Comparison of ENCODE assay signal across 16 cellular contexts in genomic region chr15:41851167-41851523, GRCh38. TPM values are rescaled to one million over a fixed set of nuclear protein-coding genes. Genes with fewer than 3 reads are reported as not detected.
DNase-seq lines count a peak whose midpoint lies in the region; ATAC-seq, FAIRE-seq and TF ChIP-seq lines count a peak whose summit lies in the region.
"Had no signal": no experiment of that assay in that cellular context is flagged by ENCODE, and none has a peak within 500 bp of the region (broad histone marks: within the 10 kb centered on the region; RNA-seq: fewer than 3 reads in every experiment).

No MANE protein-coding gene starts in this region.

- intact Hi-C loops in HepG2 (cut with micrococcal nuclease; ENCODE audit: unreplicated experiment), result no loop called here

- TF ChIP-seq RAD21 in HepG2 (CRISPR knock-in tag; IDR thresholded peaks at IDR 0.05), result no peak

- no peak for TF ChIP-seq EP300 in HepG2 (IDR thresholded peaks at IDR 0.05; ENCODE audit: low read depth in 2 of 2, low read length in 2 of 2)
- TF ChIP-seq EP300 in HepG2 (CRISPR knock-in tag; IDR thresholded peaks at IDR 0.05; ENCODE audit: borderline replicate concordance), result no peak

- TF ChIP-seq CTCF in HepG2 (CRISPR knock-in tag; IDR thresholded peaks at IDR 0.05), result no peak

- POLR2A ChIA-PET in HepG2 (lab: Yijun Ruan, JAX), result interaction anchor here (1.5 kb wide), 1 partner anchor 14 kb away, joined by 3 read pairs; no protein-coding TSS in a partner anchor

- DNase-seq in SJCRH30 (peak; percentile 29 to 34), HepG2 (ENCODE audit: low spot score) (no peak), mesenteric fat pad (ENCODE audit: low spot score) (no peak), NCI-H1930 (lab: John Stamatoyannopoulos, UW) (no peak)
- DNase-seq: BE2C; CD8-positive, alpha-beta memory T cell; HCEC 1CT; NCI-H1105 treated with DMSO at 0.1 percent for 48 hours; NCI-H1694 treated with DMSO at 0.1 percent for 48 hours; NCI-H510A treated with DMSO at 0.1 percent for 48 hours; NCI-H82 had no signal

- ATAC-seq in HepG2 (peak; percentile 20), GM19324 (IDR thresholded peaks at IDR 0.05; ENCODE audit: low FRiP score, unreplicated experiment) (no peak)

- H3K9ac ChIP-seq in BLaER1 (no peak overlapping the region), HepG2 (ENCODE audit: insufficient read depth, low read depth, low read length) (no peak overlapping the region)
- 0 out of 22 replicates have a peak overlapping the region, but pooled peaks of 2 of the 11 experiments have one; percentile 4 to 18 for H3K9ac ChIP-seq in BLaER1 treated with 17β-estradiol and CSF1 and Interleukin-3, amounts not matched to agents 10 nM and 100 nM

- peak overlapping the region; percentile 63 for H3K4me2 ChIP-seq in BLaER1
- peak overlapping the region; percentile 14 to 81 (median 67); a peak in 18 of 22 replicates for H3K4me2 ChIP-seq in BLaER1 treated with 17β-estradiol and CSF1 and Interleukin-3, amounts not matched to agents 10 nM and 100 nM
- no peak overlapping the region for H3K4me2 ChIP-seq in HepG2 (ENCODE audit: low read depth, low read length)

- TF ChIP-seq POLR2A in HepG2 (IDR thresholded peaks at IDR 0.05; ENCODE audit: insufficient read depth in 1 of 2, low read depth in 2 of 2, low read length in 2 of 2), result no peak

- H3K27ac ChIP-seq in BLaER1 (no peak overlapping the region), SJCRH30 (no peak overlapping the region), HepG2 (ENCODE audit: extremely low read length, insufficient read depth, low read length) (no peak overlapping the region)
- H3K27ac ChIP-seq in BLaER1 treated with 17β-estradiol and CSF1 and Interleukin-3, amounts not matched to agents 10 nM and 100 nM, result no peak overlapping the region

- FAIRE-seq in HepG2 (lab: Jason Lieb, UNC), result no peak
- FAIRE-seq: D721Med had no signal

- H3K79me2 ChIP-seq in HepG2 (ENCODE audit: insufficient read depth, low read length), result no peaks in the 10 kb centered on the region

- BruUV-seq in HepG2 (replicated peaks; lab: Mats Ljungman, UMichigan), result no TSS peak

- peaks cover 8% of the 10 kb centered on the region for H3K27me3 ChIP-seq in BLaER1
- H3K27me3 ChIP-seq in BLaER1 treated with 17β-estradiol and CSF1 and Interleukin-3, amounts not matched to agents 10 nM and 100 nM, result peaks cover 3 to 10% (median 7%) of the 10 kb centered on the region in 11 experiments; a peak in 13 of 22 replicates
- no peaks in the 10 kb centered on the region for H3K27me3 ChIP-seq in SJCRH30
- peaks cover 5 to 14% of the 10 kb centered on the region in 2 experiments; a peak in 4 of 5 replicates for H3K27me3 ChIP-seq in HepG2 (ENCODE audit: control insufficient read depth in 1 of 2, insufficient read depth in 2 of 2, low read length in 2 of 2)
- H3K27me3 ChIP-seq: BE2C had no signal

- 17% methylated on average over 5 of the region's 11 CpGs for WGBS in HepG2 (ENCODE audit: low lambda C conversion rate)

- CTCF ChIA-PET in HepG2 (lab: Yijun Ruan, JAX; ENCODE audit: low intra/inter-chr PET ratio, low total read pairs), result no interaction called here

- no peak overlapping the region for H2AFZ ChIP-seq in HepG2 (ENCODE audit: low read length)

- in situ Hi-C loops in HepG2 (cut with HindIII; ENCODE audit: extremely low pct_ligation_motif_present, low pct_unique_long_range_greater_than_20kb), result no loop called here

- H3K9me3 ChIP-seq in BLaER1, result no peaks in the 10 kb centered on the region
- no peaks in the 10 kb centered on the region for H3K9me3 ChIP-seq in BLaER1 treated with 17β-estradiol and CSF1 and Interleukin-3, amounts not matched to agents 10 nM and 100 nM (replicated peaks in 1 of 11)
- H3K9me3 ChIP-seq in SJCRH30 (replicated peaks), result no peaks in the 10 kb centered on the region
- no peaks in the 10 kb centered on the region for H3K9me3 ChIP-seq in HepG2 (ENCODE audit: low read length)
- H3K9me3 ChIP-seq: BE2C had no signal

- H4K20me1 ChIP-seq in BLaER1 (peaks cover 6% of the 10 kb centered on the region; the same call in 1 of the 2 replicates), HepG2 (ENCODE audit: insufficient read depth, low read length) (no peaks in the 10 kb centered on the region; the same call in 1 of the 2 replicates)
- H4K20me1 ChIP-seq in BLaER1 treated with 17β-estradiol and CSF1 and Interleukin-3, amounts not matched to agents 10 nM and 100 nM, result peaks cover 0 to 85% (median 0%) of the 10 kb centered on the region in 11 experiments; a peak in 4 of 22 replicates

- H3K4me3 ChIP-seq in BLaER1 (no peak overlapping the region), SJCRH30 (no peak overlapping the region), HepG2 (replicated peaks in 1 of 3; ENCODE audit: insufficient read depth in 1 of 3, low read depth in 2 of 3, low read length in 3 of 3) (no peak overlapping the region)
- H3K4me3 ChIP-seq in BLaER1 treated with 17β-estradiol and CSF1 and Interleukin-3, amounts not matched to agents 10 nM and 100 nM, result no peak overlapping the region

- H3K36me3 ChIP-seq in BLaER1 (peaks cover 32% of the 10 kb centered on the region), SJCRH30 (peaks cover 2% of the 10 kb centered on the region; the same call in 1 of the 2 replicates), HepG2 (replicated peaks in 1 of 2; ENCODE audit: control insufficient read depth in 1 of 2, insufficient read depth in 2 of 2, low read length in 2 of 2) (peaks cover 3% of the 10 kb centered on the region in 2 experiments; a peak in 1 of 5 replicates)
- peaks cover 13 to 32% (median 26%) of the 10 kb centered on the region in 11 experiments; a peak in 21 of 22 replicates for H3K36me3 ChIP-seq in BLaER1 treated with 17β-estradiol and CSF1 and Interleukin-3, amounts not matched to agents 10 nM and 100 nM
- H3K36me3 ChIP-seq: BE2C had no signal

- peaks cover 30% of the 10 kb centered on the region for H3K4me1 ChIP-seq in BLaER1
- peaks cover 0 to 32% (median 28%) of the 10 kb centered on the region in 10 experiments; a peak in 18 of 20 replicates for H3K4me1 ChIP-seq in BLaER1 treated with 17β-estradiol and CSF1 and Interleukin-3, amounts not matched to agents 10 nM and 100 nM
- H3K4me1 ChIP-seq in SJCRH30, result peaks cover 3% of the 10 kb centered on the region; the same call in 1 of the 2 replicates
- H3K4me1 ChIP-seq in HepG2 (ENCODE audit: insufficient read depth, low read length), result no peaks in the 10 kb centered on the region
- H3K4me1 ChIP-seq: BE2C had no signal

RNA-seq across cellular contexts. Expression of gene PLA2G4B, which starts 12.5 kb away (rescaled TPM):
- total RNA-seq in SJCRH30 (2014; rRNA removed; shearing (Covaris generic)), result 3.0 and 7.2 TPM in 2 replicates
- total RNA-seq in HepG2 (2016; rRNA removed; fragmentation: Illumina TruSeq; extraction: Trizol), result 0.55 and 5.1 TPM in 2 replicates
- 1.1 and 1.6 TPM in 2 replicates for total RNA-seq in HepG2 (2016; cell fraction: cytosol; rRNA removed; fragmentation: Illumina TruSeq; extraction: Trizol; ENCODE audit: low read depth)
- total RNA-seq in HepG2 (2016; cell fraction: insoluble cytoplasmic fraction; rRNA removed; fragmentation: Illumina TruSeq; extraction: Trizol), result 0.88 and 2.9 TPM in 2 replicates
- total RNA-seq in HepG2 (2016; cell fraction: membrane; rRNA removed; fragmentation: Illumina TruSeq; extraction: Trizol), result 0.55 and 1.1 TPM in 2 replicates
- total RNA-seq in HepG2 (2016; cell fraction: nucleus; rRNA removed; fragmentation: Illumina TruSeq; extraction: Trizol), result 4.1 and 4.8 TPM in 2 replicates
- 8.0 and 10.2 TPM in 2 replicates for polyA plus RNA-seq in HepG2 (2011; rRNA removed)
- polyA plus RNA-seq in HepG2 (2011; cell fraction: cytosol; rRNA removed), result 1.2 and 1.9 TPM in 2 replicates
- polyA plus RNA-seq in HepG2 (2011; cell fraction: nucleus; rRNA removed), result 51.3 and 67.9 TPM in 2 replicates
- polyA plus RNA-seq in HepG2 (2012), result 2.9 and 3.7 TPM in 2 replicates
- polyA plus RNA-seq in HepG2 (2016; cell fraction: cytosol; fragmentation: Illumina TruSeq; extraction: Trizol; ENCODE audit: low read depth), result 0.61 and 1.4 TPM in 2 replicates
- polyA plus RNA-seq in HepG2 (2016; cell fraction: insoluble cytoplasmic fraction; fragmentation: Illumina TruSeq; extraction: Trizol; ENCODE audit: low read depth), result 0.63 and 1.2 TPM in 2 replicates
- polyA plus RNA-seq in HepG2 (2016; cell fraction: membrane; fragmentation: Illumina TruSeq; extraction: Trizol; ENCODE audit: low read depth), result 1.0 and 1.5 TPM in 2 replicates
- 15.6 and 20.4 TPM in 2 replicates for polyA plus RNA-seq in HepG2 (2016; cell fraction: nucleus; fragmentation: Illumina TruSeq; extraction: Trizol; ENCODE audit: insufficient read depth, low read depth)
- polyA minus RNA-seq in HepG2 (2011; rRNA and poly(A)+ RNA removed; ENCODE audit: low replicate concordance), result 1.1 and 2.7 TPM in 2 replicates
- polyA minus RNA-seq in HepG2 (2011; cell fraction: cytosol; rRNA and poly(A)+ RNA removed), result 2.2 TPM in 1 of 2 replicates, not detected in the other
- 4.4 and 4.6 TPM in 2 replicates for polyA minus RNA-seq in HepG2 (2011; cell fraction: nucleus; rRNA and poly(A)+ RNA removed)
- total RNA-seq in mesenteric fat pad, result 4.3 TPM

RNA-seq across cellular contexts. Expression of gene JMJD7, which starts 23.3 kb away (rescaled TPM):
- 7.0 and 7.5 TPM in 2 replicates for total RNA-seq in SJCRH30 (2014; rRNA removed; shearing (Covaris generic))
- total RNA-seq in HepG2 (2016; rRNA removed; fragmentation: Illumina TruSeq; extraction: Trizol) (5.4 and 7.1 TPM in 2 replicates), mesenteric fat pad (7.7 TPM)
- total RNA-seq in HepG2 (2016; cell fraction: cytosol; rRNA removed; fragmentation: Illumina TruSeq; extraction: Trizol; ENCODE audit: low read depth), result 0.40 and 0.53 TPM in 2 replicates
- total RNA-seq in HepG2 (2016; cell fraction: insoluble cytoplasmic fraction; rRNA removed; fragmentation: Illumina TruSeq; extraction: Trizol), result 6.2 and 6.5 TPM in 2 replicates
- total RNA-seq in HepG2 (2016; cell fraction: membrane; rRNA removed; fragmentation: Illumina TruSeq; extraction: Trizol), result 2.0 and 2.1 TPM in 2 replicates
- total RNA-seq in HepG2 (2016; cell fraction: nucleus; rRNA removed; fragmentation: Illumina TruSeq; extraction: Trizol), result 7.6 and 8.2 TPM in 2 replicates
- 6.4 and 7.2 TPM in 2 replicates for polyA plus RNA-seq in HepG2 (2011; rRNA removed)
- 4.5 and 4.9 TPM in 2 replicates for polyA plus RNA-seq in HepG2 (2011; cell fraction: cytosol; rRNA removed)
- polyA plus RNA-seq in HepG2 (2011; cell fraction: nucleus; rRNA removed), result 22.2 and 32.3 TPM in 2 replicates
- 3.7 and 5.4 TPM in 2 replicates for polyA plus RNA-seq in HepG2 (2012)
- 2.3 TPM in 2 replicates for polyA plus RNA-seq in HepG2 (2016; cell fraction: cytosol; fragmentation: Illumina TruSeq; extraction: Trizol; ENCODE audit: low read depth)
- polyA plus RNA-seq in HepG2 (2016; cell fraction: insoluble cytoplasmic fraction; fragmentation: Illumina TruSeq; extraction: Trizol; ENCODE audit: low read depth), result 5.3 and 6.2 TPM in 2 replicates
- polyA plus RNA-seq in HepG2 (2016; cell fraction: membrane; fragmentation: Illumina TruSeq; extraction: Trizol; ENCODE audit: low read depth), result 2.5 and 2.6 TPM in 2 replicates
- 17.3 and 19.5 TPM in 2 replicates for polyA plus RNA-seq in HepG2 (2016; cell fraction: nucleus; fragmentation: Illumina TruSeq; extraction: Trizol; ENCODE audit: insufficient read depth, low read depth)
- 7.1 and 9.6 TPM in 2 replicates for polyA minus RNA-seq in HepG2 (2011; rRNA and poly(A)+ RNA removed; ENCODE audit: low replicate concordance)
- polyA minus RNA-seq in HepG2 (2011; cell fraction: cytosol; rRNA and poly(A)+ RNA removed), result 1.2 and 4.6 TPM in 2 replicates
- polyA minus RNA-seq in HepG2 (2011; cell fraction: nucleus; rRNA and poly(A)+ RNA removed), result 3.2 and 8.8 TPM in 2 replicates

RNA-seq across cellular contexts. Expression of gene SPTBN5, which starts 42.7 kb away (rescaled TPM):
- total RNA-seq in SJCRH30 (2014; rRNA removed; shearing (Covaris generic)), result 0.38 and 0.55 TPM in 2 replicates
- total RNA-seq in HepG2 (2016; rRNA removed; fragmentation: Illumina TruSeq; extraction: Trizol) (0.01 and 0.07 TPM in 2 replicates), mesenteric fat pad (1.6 TPM)
- total RNA-seq in HepG2 (2016; cell fraction: cytosol; rRNA removed; fragmentation: Illumina TruSeq; extraction: Trizol; ENCODE audit: low read depth), result not detected in 2 replicates
- total RNA-seq in HepG2 (2016; cell fraction: insoluble cytoplasmic fraction; rRNA removed; fragmentation: Illumina TruSeq; extraction: Trizol), result 0.04 TPM in 2 replicates
- 0.06 TPM in 1 of 2 replicates, not detected in the other for total RNA-seq in HepG2 (2016; cell fraction: membrane; rRNA removed; fragmentation: Illumina TruSeq; extraction: Trizol)
- total RNA-seq in HepG2 (2016; cell fraction: nucleus; rRNA removed; fragmentation: Illumina TruSeq; extraction: Trizol), result 0.06 and 0.09 TPM in 2 replicates
- 0.01 and 0.03 TPM in 2 replicates for polyA plus RNA-seq in HepG2 (2011; rRNA removed)
- polyA plus RNA-seq in HepG2 (2011; cell fraction: cytosol; rRNA removed), result 0.01 and 0.03 TPM in 2 replicates
- polyA plus RNA-seq in HepG2 (2011; cell fraction: nucleus; rRNA removed), result 0.21 and 0.23 TPM in 2 replicates
- 0.16 TPM in 1 of 2 replicates, not detected in the other for polyA plus RNA-seq in HepG2 (2012)
- polyA plus RNA-seq in HepG2 (2016; cell fraction: cytosol; fragmentation: Illumina TruSeq; extraction: Trizol; ENCODE audit: low read depth), result 0.01 TPM in 1 of 2 replicates, not detected in the other
- polyA plus RNA-seq in HepG2 (2016; cell fraction: insoluble cytoplasmic fraction; fragmentation: Illumina TruSeq; extraction: Trizol; ENCODE audit: low read depth), result 0.11 TPM in 1 of 2 replicates, not detected in the other
- polyA plus RNA-seq in HepG2 (2016; cell fraction: membrane; fragmentation: Illumina TruSeq; extraction: Trizol; ENCODE audit: low read depth), result 0.01 and 0.08 TPM in 2 replicates
- polyA plus RNA-seq in HepG2 (2016; cell fraction: nucleus; fragmentation: Illumina TruSeq; extraction: Trizol; ENCODE audit: insufficient read depth, low read depth), result 0.36 and 0.44 TPM in 2 replicates
- 0.40 TPM in 1 of 2 replicates, not detected in the other for polyA minus RNA-seq in HepG2 (2011; rRNA and poly(A)+ RNA removed; ENCODE audit: low replicate concordance)
- polyA minus RNA-seq in HepG2 (2011; cell fraction: cytosol; rRNA and poly(A)+ RNA removed), result not detected in 2 replicates
- polyA minus RNA-seq in HepG2 (2011; cell fraction: nucleus; rRNA and poly(A)+ RNA removed), result under 0.01 TPM in 1 of 2 replicates, not detected in the other
- polyA plus RNA-seq: CD8-positive, alpha-beta memory T cell; IgD-negative memory B cell had no signal

Comparison
In these comparisons a context has a peak if more than half of its experiments do, and no peak if none do; other contexts are left out.
1. DNase-seq: peak in SJCRH30 (2 of 2); none in HepG2 (single experiment), mesenteric fat pad (single experiment) and NCI-H1930 (0 of 2).